Comparison of ENCODE assay signal across 17 cellular contexts in the genomic region with DNA sequence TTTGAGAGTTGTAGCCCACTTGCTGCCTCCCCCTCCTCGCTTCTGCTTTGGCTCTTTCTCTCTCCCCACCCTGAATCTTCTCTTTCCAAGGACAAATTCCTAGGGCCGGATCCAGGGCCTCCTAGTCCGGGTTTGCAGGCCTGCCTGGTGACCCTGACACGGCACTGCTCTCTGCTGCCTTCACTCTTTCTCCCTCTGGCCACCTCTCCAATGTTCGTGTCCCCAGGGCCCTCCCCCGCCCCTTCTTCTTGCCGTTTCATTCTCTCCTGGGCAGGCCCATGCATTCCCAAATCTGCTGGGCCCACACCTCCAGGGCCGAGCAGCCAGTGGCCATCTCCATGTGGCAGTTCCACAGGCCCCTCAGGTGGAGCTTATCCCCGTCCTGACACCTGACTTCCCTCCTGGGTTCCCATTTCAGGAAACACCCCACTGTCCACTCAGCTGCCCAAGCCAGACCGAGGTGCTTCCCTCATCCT. TPM values are rescaled to one million over a fixed set of nuclear protein-coding genes. Genes with fewer than 3 reads are reported as not detected.
DNase-seq lines count a peak whose midpoint lies in the region; ATAC-seq and TF ChIP-seq lines count a peak whose summit lies in the region.
"Had no signal": no experiment of that assay in that cellular context is flagged by ENCODE, and none has a peak within 500 bp of the region (broad histone marks: within the 10 kb centered on the region; RNA-seq: fewer than 3 reads in every experiment).

No MANE protein-coding gene starts in this region.

- DNase-seq in left ventricle myocardium inferior: no peak
- DNase-seq in Right ventricle myocardium superior: no peak
- DNase-seq in RWPE1 (ENCODE audit: low spot score): no peak
- DNase-seq in endodermal cell: peak; percentile 65
- DNase-seq in trophoblast cell: no peak
- no peak for DNase-seq in NCI-H345 (lab: John Stamatoyannopoulos, UW)
- no peak for DNase-seq in activated CD4-positive, alpha-beta T cell treated with anti-CD3 and anti-CD28 coated beads, Interleukin-2, amount 50 U/mL, for 1 hour
- no peak for DNase-seq in activated CD8-positive, alpha-beta T cell treated with anti-CD3 and anti-CD28 coated beads for 36 hours
- DNase-seq: CD8-positive, alpha-beta T cell; COR-L47; DMS153; DMS79 treated with DMSO at 0.1 percent for 48 hours; EL; GDM1; H7 had no signal

- peaks cover 5% of the 10 kb centered on the region for H3K4me1 Mint-ChIP-seq in endodermal cell
- peaks cover 4% of the 10 kb centered on the region for H3K4me1 Mint-ChIP-seq in activated CD8-positive, alpha-beta T cell treated with anti-CD3 and anti-CD28 coated beads for 36 hours (ENCODE audit: low read depth)

- intact Hi-C loops in left ventricle myocardium inferior (cut with micrococcal nuclease) (no loop called here), Right ventricle myocardium superior (cut with DNase I) (no loop called here)
- intact Hi-C loops in activated CD8-positive, alpha-beta T cell treated with anti-CD3 and anti-CD28 coated beads for 36 hours (cut with micrococcal nuclease): no loop called here

- no peak overlapping the region for H4K91ac ChIP-seq in trophoblast cell (ENCODE audit: low read depth, low read length)

- no peak overlapping the region for H3K9ac ChIP-seq in endodermal cell (ENCODE audit: extremely low read depth, low read length, poor library complexity, severe bottlenecking)
- H3K9ac ChIP-seq in trophoblast cell (ENCODE audit: low read length): no peak overlapping the region

- H3K4me3 ChIP-seq in left ventricle myocardium inferior (no peak overlapping the region), endodermal cell (ENCODE audit: low read length) (no peak overlapping the region), trophoblast cell (ENCODE audit: low read depth, low read length) (no peak overlapping the region)

- peaks cover 4% of the 10 kb centered on the region for H3K79me1 ChIP-seq in trophoblast cell (ENCODE audit: low read length)

- H3K27ac ChIP-seq in left ventricle myocardium inferior (replicated peaks): peak overlapping the region; percentile 33
- peak overlapping the region; percentile 47 for H3K27ac ChIP-seq in RWPE1
- no peak overlapping the region for H3K27ac ChIP-seq in endodermal cell (ENCODE audit: low read depth, low read length)
- no peak overlapping the region for H3K27ac ChIP-seq in trophoblast cell (ENCODE audit: low read depth, low read length)
- H3K27ac ChIP-seq: 22Rv1 had no signal

- H2AFZ ChIP-seq in trophoblast cell (ENCODE audit: insufficient read depth, low read length, poor library complexity): no peak overlapping the region

- H3K4me1 ChIP-seq in left ventricle myocardium inferior: peaks cover 19% of the 10 kb centered on the region
- peaks cover 2% of the 10 kb centered on the region for H3K4me1 ChIP-seq in endodermal cell (ENCODE audit: control insufficient read depth, insufficient read depth, low read length)
- H3K4me1 ChIP-seq in trophoblast cell (ENCODE audit: control insufficient read depth in 1 of 2, insufficient read depth in 2 of 2, low read length in 2 of 2): peaks cover 10 to 12% of the 10 kb centered on the region in 2 experiments

- no peak overlapping the region for H3K18ac ChIP-seq in trophoblast cell (ENCODE audit: low read length)

- CTCF ChIA-PET in RWPE1 (lab: Yijun Ruan, JAX): no interaction called here
- CTCF ChIA-PET in activated CD8-positive, alpha-beta T cell treated with anti-CD3 and anti-CD28 coated beads for 36 hours (lab: Charles Lee): interaction anchor here (1.5 kb wide), 1 partner anchor 100 kb away, joined by 4 read pairs; no protein-coding TSS in a partner anchor

- no peak overlapping the region for H4K8ac ChIP-seq in trophoblast cell (ENCODE audit: low read depth, low read length)

- no peaks in the 10 kb centered on the region for H3K36me3 Mint-ChIP-seq in endodermal cell (ENCODE audit: low read depth)
- no peaks in the 10 kb centered on the region for H3K36me3 Mint-ChIP-seq in activated CD8-positive, alpha-beta T cell treated with anti-CD3 and anti-CD28 coated beads for 36 hours (ENCODE audit: low read depth)
- H3K36me3 Mint-ChIP-seq: CD14-positive monocyte; CD8-positive, alpha-beta T cell had no signal

- H3K4me3 Mint-ChIP-seq in endodermal cell: no peak overlapping the region
- H3K4me3 Mint-ChIP-seq in activated CD8-positive, alpha-beta T cell treated with anti-CD3 and anti-CD28 coated beads for 36 hours: no peak overlapping the region
- H3K4me3 Mint-ChIP-seq: CD8-positive, alpha-beta T cell had no signal

- H3K27ac Mint-ChIP-seq in endodermal cell: no peak overlapping the region
- H3K27ac Mint-ChIP-seq in activated CD8-positive, alpha-beta T cell treated with anti-CD3 and anti-CD28 coated beads for 36 hours: no peak overlapping the region
- H3K27ac Mint-ChIP-seq: CD8-positive, alpha-beta T cell had no signal

- H3K23ac ChIP-seq in trophoblast cell (ENCODE audit: low read length): no peak overlapping the region

- no peaks in the 10 kb centered on the region for H3K36me3 ChIP-seq in left ventricle myocardium inferior
- no peaks in the 10 kb centered on the region for H3K36me3 ChIP-seq in endodermal cell (ENCODE audit: control insufficient read depth, insufficient read depth, low read length)
- H3K36me3 ChIP-seq in trophoblast cell (ENCODE audit: control insufficient read depth in 1 of 2, insufficient read depth in 2 of 2, low read length in 2 of 2): no peaks in the 10 kb centered on the region

- H2BK12ac ChIP-seq in trophoblast cell (ENCODE audit: low read length): peak overlapping the region; percentile 24

- TF ChIP-seq CTCF in left ventricle myocardium inferior (IDR thresholded peaks at IDR 0.05; ENCODE audit: borderline replicate concordance) (no peak), RWPE1 (conservative IDR thresholded peaks at IDR 0.05; ENCODE audit: low read depth) (no peak), endodermal cell (conservative IDR thresholded peaks at IDR 0.05) (no peak)
- TF ChIP-seq CTCF in activated CD8-positive, alpha-beta T cell treated with anti-CD3 and anti-CD28 coated beads for 36 hours (IDR thresholded peaks at IDR 0.05): no peak

- H3K9me3 ChIP-seq in left ventricle myocardium inferior (replicated peaks): no peaks in the 10 kb centered on the region
- H3K9me3 ChIP-seq in endodermal cell (ENCODE audit: control insufficient read depth, low read length): no peaks in the 10 kb centered on the region
- H3K9me3 ChIP-seq in trophoblast cell (ENCODE audit: insufficient read depth, low read depth, low read length): no peaks in the 10 kb centered on the region

- H2AK5ac ChIP-seq in trophoblast cell (ENCODE audit: low read length): peak overlapping the region; percentile 60

- no peak overlapping the region for H3K14ac ChIP-seq in trophoblast cell (ENCODE audit: low read length)

- no peaks in the 10 kb centered on the region for H3K9me3 Mint-ChIP-seq in endodermal cell
- no peaks in the 10 kb centered on the region for H3K9me3 Mint-ChIP-seq in activated CD8-positive, alpha-beta T cell treated with anti-CD3 and anti-CD28 coated beads for 36 hours
- H3K9me3 Mint-ChIP-seq: CD8-positive, alpha-beta T cell had no signal

- H3K79me2 ChIP-seq in trophoblast cell (ENCODE audit: control insufficient read depth, insufficient read depth, low read length, poor library complexity): no peaks in the 10 kb centered on the region

- no peak overlapping the region for H3K4me2 ChIP-seq in trophoblast cell (ENCODE audit: low read length)

- H3K27me3 ChIP-seq in left ventricle myocardium inferior (ENCODE audit: low read depth): no peaks in the 10 kb centered on the region
- H3K27me3 ChIP-seq in endodermal cell (ENCODE audit: control insufficient read depth, insufficient read depth, low read length, poor library complexity, severe bottlenecking): no peaks in the 10 kb centered on the region
- no peaks in the 10 kb centered on the region for H3K27me3 ChIP-seq in trophoblast cell (ENCODE audit: insufficient read depth, low read length)

- 83 to 85% methylated on average over 4 to 10 of the region's 10 CpGs for WGBS in endodermal cell (ENCODE audit: insufficient coverage in 1 of 2, insufficient read length in 1 of 2), 2 experiments
- WGBS in trophoblast cell (ENCODE audit: extremely low coverage, insufficient coverage, insufficient read length): no CpG with 5 or more reads among the region's 10 CpGs

- H2BK5ac ChIP-seq in trophoblast cell (ENCODE audit: low read depth, low read length, poor library complexity): no peak overlapping the region

- ATAC-seq in Right ventricle myocardium superior (ENCODE audit: poor library complexity): no peak
- no peak for ATAC-seq in activated CD8-positive, alpha-beta T cell treated with anti-CD3 and anti-CD28 coated beads for 36 hours
- ATAC-seq: CD8-positive, alpha-beta T cell had no signal

- no peak overlapping the region for H3K4ac ChIP-seq in trophoblast cell (ENCODE audit: low read depth, low read length)

- H3K27me3 Mint-ChIP-seq in endodermal cell (ENCODE audit: insufficient read depth): no peaks in the 10 kb centered on the region
- H3K27me3 Mint-ChIP-seq in activated CD8-positive, alpha-beta T cell treated with anti-CD3 and anti-CD28 coated beads for 36 hours: no peaks in the 10 kb centered on the region

- peak overlapping the region; percentile 12 for H2BK120ac ChIP-seq in trophoblast cell (ENCODE audit: insufficient read depth, low read length, poor library complexity)

- POLR2A ChIA-PET in RWPE1 (lab: Yijun Ruan, JAX; ENCODE audit: low non-redundant PET): no interaction called here
- POLR2A ChIA-PET in activated CD8-positive, alpha-beta T cell treated with anti-CD3 and anti-CD28 coated beads for 36 hours (lab: Charles Lee): interaction anchor here (0.5 kb wide), 1 partner anchor 136 kb away, joined by 3 read pairs; no protein-coding TSS in a partner anchor

- no peak overlapping the region for H4K12ac ChIP-seq in trophoblast cell (ENCODE audit: low read depth, low read length)

RNA-seq across cellular contexts. Expression of a gene that starts 34.0 kb away (rescaled TPM):
- total RNA-seq in left ventricle myocardium inferior: 59.6 TPM
- total RNA-seq in Right ventricle myocardium superior: 69.1 TPM
- 100 to 1,000 TPM; 122 to 125 TPM for total RNA-seq in endodermal cell
- 143 TPM for polyA plus RNA-seq in endodermal cell (2013, experiment 1 of 2)
- polyA plus RNA-seq in endodermal cell (2013, experiment 2 of 2): 130 TPM
- 213 and 229 TPM in 2 replicates for polyA plus RNA-seq in trophoblast cell (2013)
- total RNA-seq in activated CD8-positive, alpha-beta T cell treated with anti-CD3 and anti-CD28 coated beads for 36 hours: 10 to 100 TPM; 90.1 to 98.9 TPM

Comparison
In these comparisons a context has a peak if more than half of its experiments do, and no peak if none do; other contexts are left out.
1. H3K27ac ChIP-seq: peak in left ventricle myocardium inferior (single experiment) and RWPE1 (single experiment); none in endodermal cell (single experiment) and trophoblast cell (single experiment).